In genomic region chr1:205810448-205811157, GRCh38 we compare ENCODE assay signal across 11 cellular contexts. TPM values are rescaled to one million over a fixed set of nuclear protein-coding genes. Genes with fewer than 3 reads are reported as not detected.
DNase-seq lines count a peak whose midpoint lies in the region; ATAC-seq and TF ChIP-seq lines count a peak whose summit lies in the region.
"Had no signal": no experiment of that assay in that cellular context is flagged by ENCODE, and none has a peak within 500 bp of the region (broad histone marks: within the 10 kb centered on the region; RNA-seq: fewer than 3 reads in every experiment).

No MANE protein-coding gene starts in this region.

- no peaks in the 10 kb centered on the region for H3K9me3 ChIP-seq in PC-3 (ENCODE audit: low read length)
- H3K9me3 ChIP-seq in skeletal muscle satellite cell (replicated peaks; ENCODE audit: low read length) = no peaks in the 10 kb centered on the region

- no peak overlapping the region for H3K4me2 ChIP-seq in PC-3 (ENCODE audit: low read length)
- H3K4me2 ChIP-seq in skeletal muscle satellite cell (ENCODE audit: low read length) = peak overlapping the region; percentile 99

- H3K9me2 ChIP-seq in PC-3 (replicated peaks; ENCODE audit: low read length) = no peaks in the 10 kb centered on the region

- ATAC-seq in activated CD4-positive, alpha-beta T cell treated with anti-CD3 and anti-CD28 coated beads for 36 hours = no peak
- no peak for ATAC-seq in PC-3

- H3K27ac Mint-ChIP-seq in activated CD4-positive, alpha-beta T cell treated with anti-CD3 and anti-CD28 coated beads for 36 hours = peak overlapping the region; percentile 47
- no peak overlapping the region for H3K27ac Mint-ChIP-seq in activated CD4-positive, alpha-beta memory T cell treated with anti-CD3 and anti-CD28 coated beads for 36 hours
- H3K27ac Mint-ChIP-seq: activated CD4-positive, alpha-beta T cell treated with anti-CD3 and anti-CD28 coated beads, Interleukin-2, amount 10 ng/mL, durations not matched to agents 24 days and 14 days had no signal

- H3K36me3 Mint-ChIP-seq in activated CD4-positive, alpha-beta T cell treated with anti-CD3 and anti-CD28 coated beads for 36 hours (ENCODE audit: low read depth) = peaks cover 34% of the 10 kb centered on the region
- peaks cover 28% of the 10 kb centered on the region for H3K36me3 Mint-ChIP-seq in activated CD4-positive, alpha-beta memory T cell treated with anti-CD3 and anti-CD28 coated beads for 36 hours

- intact Hi-C loops in activated CD4-positive, alpha-beta T cell treated with anti-CD3 and anti-CD28 coated beads for 36 hours (cut with DNase I, micrococcal nuclease) = loop anchor here in 1 of 2 experiments (5.0 kb wide), 1 partner anchor 523 kb away; no protein-coding TSS in a partner anchor
- intact Hi-C loops in PC-3 (cut with micrococcal nuclease) = loop anchor here (5.0 kb wide), 1 partner anchor 97 kb away; no protein-coding TSS in a partner anchor
- intact Hi-C loops in activated CD4-positive, alpha-beta memory T cell treated with anti-CD3 and anti-CD28 coated beads for 36 hours (cut with micrococcal nuclease) = loop anchor here (5.0 kb wide), 1 partner anchor 37 kb away; no protein-coding TSS in a partner anchor

- H3K9ac ChIP-seq in PC-3 (ENCODE audit: low read length) = no peak overlapping the region
- peak overlapping the region; percentile 90 for H3K9ac ChIP-seq in skeletal muscle satellite cell (ENCODE audit: low read depth, low read length)

- H3K4me3 ChIP-seq in PC-3 (ENCODE audit: low read length) (no peak overlapping the region), epithelial cell of esophagus (ENCODE audit: low read length) (no peak overlapping the region), skeletal muscle satellite cell (ENCODE audit: low read length) (peak overlapping the region; percentile 95)

- peaks cover 35% of the 10 kb centered on the region for H3K79me2 ChIP-seq in PC-3 (ENCODE audit: low read length)

- H4K20me1 ChIP-seq in PC-3 (ENCODE audit: low read length) = peaks cover 4% of the 10 kb centered on the region; the same call in 1 of the 2 replicates

- CTCF ChIA-PET in activated CD4-positive, alpha-beta T cell treated with anti-CD3 and anti-CD28 coated beads for 36 hours (lab: Charles Lee) = interaction anchor here (0.6 to 2.9 kb wide), 4 partner anchors 11 to 167 kb away, joined by 3 to 11 read pairs (median 5); no protein-coding TSS in a partner anchor
- CTCF ChIA-PET in PC-3 (lab: Charles Lee) = interaction anchor here (1.0 kb wide), 1 partner anchor 97 kb away, joined by 5 read pairs; no protein-coding TSS in a partner anchor
- CTCF ChIA-PET in activated CD4-positive, alpha-beta memory T cell treated with anti-CD3 and anti-CD28 coated beads for 36 hours (lab: Charles Lee) = interaction anchor here (0.6 to 2.7 kb wide), 9 partner anchors 9 to 173 kb away, joined by 3 to 18 read pairs (median 3); no protein-coding TSS in a partner anchor

- H3K27ac ChIP-seq in PC-3 (ENCODE audit: low read length) = no peak overlapping the region
- H3K27ac ChIP-seq: C4-2B had no signal

- no TSS peak for BruUV-seq in PC-3 (replicated peaks; lab: Mats Ljungman, UMichigan)

- no peaks in the 10 kb centered on the region for H3K27me3 ChIP-seq in PC-3 (ENCODE audit: low read length)
- no peaks in the 10 kb centered on the region for H3K27me3 ChIP-seq in skeletal muscle satellite cell (ENCODE audit: control insufficient read depth, insufficient read depth, low read length)

- no peaks in the 10 kb centered on the region for H3K27me3 Mint-ChIP-seq in activated CD4-positive, alpha-beta T cell treated with anti-CD3 and anti-CD28 coated beads for 36 hours
- H3K27me3 Mint-ChIP-seq in activated CD4-positive, alpha-beta memory T cell treated with anti-CD3 and anti-CD28 coated beads for 36 hours = no peaks in the 10 kb centered on the region

- TF ChIP-seq CTCF in PC-3 (conservative IDR thresholded peaks at IDR 0.05; ENCODE audit: low read depth, low read length) (peak; percentile 44; the same call in 1 of the 2 replicates), epithelial cell of esophagus (IDR thresholded peaks at IDR 0.05; ENCODE audit: insufficient read depth, low read depth, low read length, missing control alignments) (peak; percentile 22)

- peak overlapping the region; percentile 81 for H3K4me3 Mint-ChIP-seq in activated CD4-positive, alpha-beta T cell treated with anti-CD3 and anti-CD28 coated beads for 36 hours
- H3K4me3 Mint-ChIP-seq in activated CD4-positive, alpha-beta memory T cell treated with anti-CD3 and anti-CD28 coated beads for 36 hours = no peak overlapping the region

- peaks cover 14% of the 10 kb centered on the region; the same call in 1 of the 2 replicates for H3K36me3 ChIP-seq in PC-3 (ENCODE audit: low read depth, low read length)
- H3K36me3 ChIP-seq in skeletal muscle satellite cell (ENCODE audit: insufficient read depth, low read length) = peaks cover 21% of the 10 kb centered on the region

- H3K9me3 Mint-ChIP-seq in activated CD4-positive, alpha-beta T cell treated with anti-CD3 and anti-CD28 coated beads for 36 hours (ENCODE audit: low read depth) = no peaks in the 10 kb centered on the region
- H3K9me3 Mint-ChIP-seq in activated CD4-positive, alpha-beta memory T cell treated with anti-CD3 and anti-CD28 coated beads for 36 hours = no peaks in the 10 kb centered on the region
- H3K9me3 Mint-ChIP-seq: activated CD4-positive, alpha-beta T cell treated with anti-CD3 and anti-CD28 coated beads, Interleukin-2, amount 10 ng/mL, durations not matched to agents 24 days and 14 days had no signal

- peaks cover 17% of the 10 kb centered on the region for H3K4me1 ChIP-seq in PC-3 (ENCODE audit: insufficient read depth, low read length)
- peaks cover 33% of the 10 kb centered on the region for H3K4me1 ChIP-seq in skeletal muscle satellite cell (ENCODE audit: control insufficient read depth, insufficient read depth, low read length)

- POLR2A ChIA-PET in activated CD4-positive, alpha-beta T cell treated with anti-CD3 and anti-CD28 coated beads for 36 hours (lab: Charles Lee) = interaction anchor here (0.7 to 1.1 kb wide), 3 partner anchors 16 to 222 kb away, joined by 3 to 5 read pairs (median 4); no protein-coding TSS in a partner anchor
- POLR2A ChIA-PET in PC-3 (lab: Charles Lee; ENCODE audit: unreplicated experiment) = no interaction called here
- POLR2A ChIA-PET in activated CD4-positive, alpha-beta memory T cell treated with anti-CD3 and anti-CD28 coated beads for 36 hours (lab: Charles Lee) = interaction anchor here (1.8 kb wide), 1 partner anchor 38 kb away, joined by 4 read pairs; no protein-coding TSS in a partner anchor

- no peak for DNase-seq in activated CD4-positive, alpha-beta T cell treated with anti-CD3 and anti-CD28 coated beads for 36 hours
- no peak for DNase-seq in activated CD4-positive, alpha-beta T cell treated with anti-CD3 and anti-CD28 coated beads for 48 hours
- DNase-seq in PC-3 (peak; percentile 16), epithelial cell of esophagus (ENCODE audit: low read depth) (no peak), middle frontal gyrus (ENCODE audit: extremely low spot score, low spot score) (no peak)
- no peak for DNase-seq in activated CD8-positive, alpha-beta memory T cell treated with anti-CD3 and anti-CD28 coated beads, Interleukin-2, amount 50 U/mL, for 4 hours
- DNase-seq in activated CD4-positive, alpha-beta memory T cell treated with anti-CD3 and anti-CD28 coated beads for 36 hours = no peak
- DNase-seq: activated CD4-positive, alpha-beta T cell treated with anti-CD3 and anti-CD28 coated beads, Interleukin-2, amount 10 ng/mL, durations not matched to agents 24 days and 14 days; NCI-H2029 had no signal

- no peak overlapping the region for H2AFZ ChIP-seq in PC-3 (ENCODE audit: low read length)

- peaks cover 69% of the 10 kb centered on the region for H3K4me1 Mint-ChIP-seq in activated CD4-positive, alpha-beta T cell treated with anti-CD3 and anti-CD28 coated beads for 36 hours
- H3K4me1 Mint-ChIP-seq in activated CD4-positive, alpha-beta memory T cell treated with anti-CD3 and anti-CD28 coated beads for 36 hours (ENCODE audit: low read depth) = peaks cover 73% of the 10 kb centered on the region

- no peaks in the 10 kb centered on the region for H3F3A ChIP-seq in PC-3 (ENCODE audit: low read length, unreplicated experiment)

RNA-seq across cellular contexts. Expression of gene SLC41A1, which starts 2.4 kb away (rescaled TPM):
- total RNA-seq in activated CD4-positive, alpha-beta T cell treated with anti-CD3 and anti-CD28 coated beads for 36 hours = 10 to 100 TPM; 34.4 to 41.5 TPM
- total RNA-seq in PC-3 (2014; rRNA removed) = 17.2 and 22.8 TPM in 2 replicates
- 14.4 and 16.7 TPM in 2 replicates for total RNA-seq in skeletal muscle satellite cell (2012; rRNA removed)
- 10 to 100 TPM; 34.9 to 35.0 TPM for total RNA-seq in activated CD4-positive, alpha-beta memory T cell treated with anti-CD3 and anti-CD28 coated beads for 36 hours

RNA-seq across cellular contexts. Expression of gene RAB29, which starts 35.3 kb away (rescaled TPM):
- total RNA-seq in activated CD4-positive, alpha-beta T cell treated with anti-CD3 and anti-CD28 coated beads for 36 hours = 10 to 100 TPM; 29.3 to 29.4 TPM
- total RNA-seq in PC-3 (2014; rRNA removed) = 7.4 and 7.9 TPM in 2 replicates
- total RNA-seq in skeletal muscle satellite cell (2012; rRNA removed) = 14.6 and 16.7 TPM in 2 replicates
- total RNA-seq in activated CD4-positive, alpha-beta memory T cell treated with anti-CD3 and anti-CD28 coated beads for 36 hours = 10 to 100 TPM; 31.5 to 31.6 TPM

RNA-seq across cellular contexts. Expression of gene PM20D1, which starts 39.3 kb away (rescaled TPM):
- under 1 TPM; 0.34 to 0.58 TPM for total RNA-seq in activated CD4-positive, alpha-beta T cell treated with anti-CD3 and anti-CD28 coated beads for 36 hours
- not detected in 2 replicates for total RNA-seq in PC-3 (2014; rRNA removed)
- not detected in 2 replicates for total RNA-seq in skeletal muscle satellite cell (2012; rRNA removed)
- total RNA-seq in activated CD4-positive, alpha-beta memory T cell treated with anti-CD3 and anti-CD28 coated beads for 36 hours = under 1 TPM; 0.29 to 0.55 TPM
